ENCODE assay signal across 8 cellular contexts in the genomic region with DNA sequence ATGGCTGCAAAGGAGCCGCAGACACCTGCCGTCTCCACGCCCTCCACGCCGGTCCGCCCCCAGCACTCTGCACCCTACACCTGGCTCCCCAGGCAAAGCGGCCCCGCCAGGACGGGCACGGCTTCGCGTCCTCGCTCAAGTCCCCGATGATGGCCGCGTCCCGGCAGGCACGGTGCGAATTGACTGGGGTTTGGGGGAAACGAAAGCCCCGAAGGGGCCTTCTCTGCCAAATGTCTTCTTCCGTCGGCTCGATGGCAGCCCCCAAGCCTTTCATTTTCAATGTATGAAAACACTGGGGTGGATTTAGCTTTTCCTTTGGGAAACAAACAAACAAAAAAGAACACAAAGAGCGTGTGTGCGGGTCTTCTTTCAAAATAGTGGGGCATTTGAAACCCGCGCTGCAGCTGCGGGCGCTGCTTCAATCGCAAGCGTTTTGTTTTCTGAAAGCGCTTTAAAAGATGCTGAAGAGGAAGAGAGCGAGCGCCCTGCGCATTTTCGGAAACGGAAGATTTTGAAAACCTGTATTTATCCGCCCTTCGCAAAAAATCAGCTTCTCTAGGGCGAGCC.
DNase-seq lines count a peak whose midpoint lies in the region; ATAC-seq and TF ChIP-seq lines count a peak whose summit lies in the region.

No MANE protein-coding gene starts in this region.

- no peak for TF ChIP-seq CTCF in fibroblast of villous mesenchyme (IDR thresholded peaks at IDR 0.05; ENCODE audit: insufficient read depth, low read depth, low read length)
- no peak for TF ChIP-seq CTCF in ovary (IDR thresholded peaks at IDR 0.05)

- H3K9me3 ChIP-seq in ovary = no peaks in the 10 kb centered on the region

- H3K4me3 ChIP-seq in fibroblast of villous mesenchyme (ENCODE audit: low read depth, low read length) = peak overlapping the region; percentile 33
- peak overlapping the region; percentile 38 for H3K4me3 ChIP-seq in ovary

- H3K4me3 Mint-ChIP-seq in activated CD4-positive, alpha-beta memory T cell treated with anti-CD3 and anti-CD28 coated beads, Interleukin-2, amount 10 ng/mL, durations not matched to agents 7 days and 5 days = peak overlapping the region; percentile 67

- no peaks in the 10 kb centered on the region for H3K27me3 ChIP-seq in ovary

- POLR2A ChIA-PET in activated CD4-positive, alpha-beta memory T cell treated with anti-CD3 and anti-CD28 coated beads, Interleukin-2, amount 10 ng/mL, durations not matched to agents 7 days and 5 days (lab: Charles Lee) = interaction anchor here (0.8 to 1.3 kb wide), 2 partner anchors 162 to 176 kb away, joined by 3 read pairs; no protein-coding TSS in a partner anchor

- no peak overlapping the region for H3K27ac Mint-ChIP-seq in activated CD4-positive, alpha-beta memory T cell treated with anti-CD3 and anti-CD28 coated beads, Interleukin-2, amount 10 ng/mL, durations not matched to agents 7 days and 5 days

- peaks cover 14% of the 10 kb centered on the region for H3K4me1 Mint-ChIP-seq in activated CD4-positive, alpha-beta memory T cell treated with anti-CD3 and anti-CD28 coated beads, Interleukin-2, amount 10 ng/mL, durations not matched to agents 7 days and 5 days

- peaks cover 46% of the 10 kb centered on the region for H3K27me3 Mint-ChIP-seq in activated CD4-positive, alpha-beta memory T cell treated with anti-CD3 and anti-CD28 coated beads, Interleukin-2, amount 10 ng/mL, durations not matched to agents 7 days and 5 days

- TF ChIP-seq POLR2A in ovary (IDR thresholded peaks at IDR 0.05) = no peak

- peak; percentile 8 for DNase-seq in activated CD4-positive, alpha-beta T cell treated with anti-CD3 and anti-CD28 coated beads for 1 hour
- DNase-seq in activated CD4-positive, alpha-beta T cell treated with anti-CD3 and anti-CD28 coated beads, Interleukin-2, amount 50 U/mL, for 1 hour = no peak
- peak; percentile 18 for DNase-seq in activated CD4-positive, alpha-beta memory T cell treated with anti-CD3 and anti-CD28 coated beads, Interleukin-2, amount 10 ng/mL, durations not matched to agents 7 days and 5 days
- peak; percentile 12 for DNase-seq in fibroblast of villous mesenchyme (ENCODE audit: low read depth)
- DNase-seq in ovary = peak in 3 of 5 donors; percentile 17 to 41 (median 24)
- DNase-seq in NOMO-1 treated with DMSO at 0.1 percent for 48 hours (lab: John Stamatoyannopoulos, UW; ENCODE audit: unreplicated experiment) = no peak
- DNase-seq in glomerular visceral epithelial cell (ENCODE audit: extremely low spot score) = no peak

- H3K27ac ChIP-seq in ovary = no peak overlapping the region

- H3K36me3 Mint-ChIP-seq in activated CD4-positive, alpha-beta memory T cell treated with anti-CD3 and anti-CD28 coated beads, Interleukin-2, amount 10 ng/mL, durations not matched to agents 7 days and 5 days (ENCODE audit: low read depth) = no peaks in the 10 kb centered on the region

- no peak for ATAC-seq in HG03045 (IDR thresholded peaks at IDR 0.05; ENCODE audit: unreplicated experiment)

- CTCF ChIA-PET in activated CD4-positive, alpha-beta memory T cell treated with anti-CD3 and anti-CD28 coated beads, Interleukin-2, amount 10 ng/mL, durations not matched to agents 7 days and 5 days (lab: Charles Lee) = interaction anchor here (0.6 kb wide), 1 partner anchor 212 kb away, joined by 5 read pairs; no protein-coding TSS in a partner anchor

- no peaks in the 10 kb centered on the region for H3K9me3 Mint-ChIP-seq in activated CD4-positive, alpha-beta memory T cell treated with anti-CD3 and anti-CD28 coated beads, Interleukin-2, amount 10 ng/mL, durations not matched to agents 7 days and 5 days

- WGBS in ovary, 3 donors = 8 to 12% (median 11%) methylated on average over 41 of the region's 41 CpGs

- H3K36me3 ChIP-seq in ovary = no peaks in the 10 kb centered on the region

- H3K4me1 ChIP-seq in ovary (ENCODE audit: insufficient read depth) = peaks cover 5% of the 10 kb centered on the region

- TF ChIP-seq EP300 in ovary (IDR thresholded peaks at IDR 0.05) = no peak

- intact Hi-C loops in ovary (cut with DNase I) = no loop called here

Comparison
In these comparisons a context has a peak if more than half of its experiments do, and no peak if none do; other contexts are left out.
1. DNase-seq: peak in activated CD4-positive, alpha-beta T cell treated with anti-CD3 and anti-CD28 coated beads for 1 hour (single experiment), activated CD4-positive, alpha-beta memory T cell treated with anti-CD3 and anti-CD28 coated beads, Interleukin-2, amount 10 ng/mL, durations not matched to agents 7 days and 5 days (single experiment), fibroblast of villous mesenchyme (single experiment) and ovary (3 of 5); none in activated CD4-positive, alpha-beta T cell treated with anti-CD3 and anti-CD28 coated beads, Interleukin-2, amount 50 U/mL, for 1 hour (single experiment), NOMO-1 treated with DMSO at 0.1 percent for 48 hours (single experiment) and glomerular visceral epithelial cell (single experiment).